26 cellular contexts compared by ENCODE assay signal in genomic region chr12:75865315-75865714, GRCh38.
"Had no signal": no experiment of that assay in that cellular context is flagged by ENCODE, and none has a peak within 500 bp of the region (broad histone marks: within the 10 kb centered on the region; RNA-seq: fewer than 3 reads in every experiment).

No MANE protein-coding gene starts in this region.

- H3K27me3 ChIP-seq: esophagus muscularis mucosa, sigmoid colon, testis, tibial artery, upper lobe of left lung had no signal

- H3K4me3 ChIP-seq: dorsolateral prefrontal cortex, esophagus muscularis mucosa, psoas muscle, sigmoid colon, testis, tibial artery, upper lobe of left lung had no signal

- H3K4me1 ChIP-seq: esophagus muscularis mucosa, psoas muscle, sigmoid colon, testis, tibial artery, upper lobe of left lung had no signal

- ATAC-seq: left lobe of liver; naive thymus-derived CD8-positive, alpha-beta T cell; psoas muscle; right cardiac atrium; stimulated activated memory B cell treated with anti-CD40 and anti-IgM and Interleukin-4, amounts not matched to agents 10 μg/mL and 1 μg/mL and 100 μg/mL, for 72 hours; stimulated activated naive CD8-positive, alpha-beta T cell treated with anti-CD3 and anti-CD28 coated beads, Interleukin-15, Interleukin-2, amounts not matched to agents 100 U/mL and 50 U/mL, for 24 hours had no signal

- FAIRE-seq: kidney, urothelium cell line had no signal

- H3K9me3 ChIP-seq: esophagus muscularis mucosa, psoas muscle, sigmoid colon, testis, tibial artery, upper lobe of left lung had no signal

- H3K27ac ChIP-seq: dorsolateral prefrontal cortex, esophagus muscularis mucosa, psoas muscle, sigmoid colon, testis, tibial artery, upper lobe of left lung had no signal

- DNase-seq: cerebellar nuclear complex; cortex of kidney; dorsolateral prefrontal cortex; effector CD4-positive, alpha-beta T cell; foreskin melanocyte; kidney; mesenchymal stem cell; midbrain; naive thymus-derived CD8-positive, alpha-beta T cell; nephron progenitor cell; nucleus accumbens; posterior cingulate gyrus; psoas muscle; right cardiac atrium; sigmoid colon; stimulated activated CD4-positive, alpha-beta T cell treated with anti-CD3 and anti-CD28 coated beads, Interleukin-2, amount 100 ng/mL, for 24 hours; stimulated activated CD4-positive, alpha-beta T cell treated with anti-CD3 and anti-CD28 coated beads, Interleukin-4, amount 100 ng/mL, for 4 hours; stimulated activated naive CD8-positive, alpha-beta T cell treated with anti-CD3 and anti-CD28 coated beads, Interleukin-15, Interleukin-2, amounts not matched to agents 100 U/mL and 50 U/mL, for 24 hours; substantia nigra; testis; tibial artery; upper lobe of left lung had no signal

- H3K36me3 ChIP-seq: esophagus muscularis mucosa, sigmoid colon, tibial artery, upper lobe of left lung had no signal
